Comparison of ENCODE assay signal across 24 cellular contexts in the genomic region with DNA sequence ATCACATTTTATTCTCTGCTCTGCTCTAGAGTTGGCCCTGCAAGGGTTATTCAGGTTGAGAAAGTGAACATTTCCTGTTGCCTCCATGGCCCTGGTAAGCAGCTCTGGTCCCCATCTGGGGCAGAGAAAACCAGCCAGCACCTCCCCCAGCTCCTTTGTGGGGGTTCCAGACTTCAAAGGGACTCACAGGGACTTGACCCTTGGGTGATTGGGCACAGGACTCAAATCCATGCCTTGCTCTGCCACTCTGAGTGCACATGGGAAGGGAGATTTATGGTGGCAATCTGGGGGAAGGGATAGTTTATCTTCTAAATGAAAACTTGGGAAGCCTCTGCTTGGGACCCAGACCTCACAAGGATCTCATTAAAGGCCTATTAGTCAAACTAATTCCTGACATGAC.
A peak's percentile ranks its signal among the peaks of the same experiment; 100 is the strongest.
DNase-seq lines count a peak whose midpoint lies in the region; TF ChIP-seq lines count a peak whose summit lies in the region.
"Had no signal": no experiment of that assay in that cellular context is flagged by ENCODE, and none has a peak within 500 bp of the region (broad histone marks: within the 10 kb centered on the region; RNA-seq: fewer than 3 reads in every experiment).

No MANE protein-coding gene starts in this region.

- no peaks in the 10 kb centered on the region for H3K27me3 Mint-ChIP-seq in MCF 10A (ENCODE audit: insufficient read depth, unreplicated experiment)
- peaks cover 8% of the 10 kb centered on the region for H3K27me3 Mint-ChIP-seq in osteocyte (ENCODE audit: unreplicated experiment)

- H3K4me1 Mint-ChIP-seq in MCF 10A (ENCODE audit: insufficient read depth, unreplicated experiment) (peaks cover 17% of the 10 kb centered on the region), osteocyte (ENCODE audit: unreplicated experiment) (peaks cover 9% of the 10 kb centered on the region)
- H3K4me1 Mint-ChIP-seq: stimulated activated naive B cell treated with anti-CD40 and anti-IgM and Interleukin-4, amounts not matched to agents 10 μg/mL and 1 μg/mL and 100 μg/mL, for 72 hours; T-cell had no signal

- H3K4me1 ChIP-seq in breast epithelium (no peaks in the 10 kb centered on the region), hepatocyte (ENCODE audit: insufficient read depth) (peaks cover 22% of the 10 kb centered on the region)
- H3K4me1 ChIP-seq: suprapubic skin, uterus had no signal

- no peaks in the 10 kb centered on the region for H3K79me2 ChIP-seq in hepatocyte
- H3K79me2 ChIP-seq: parathyroid adenoma had no signal

- H3K27ac Mint-ChIP-seq in MCF 10A (ENCODE audit: low read depth, unreplicated experiment) (peak overlapping the region; percentile 7), osteocyte (ENCODE audit: unreplicated experiment) (no peak overlapping the region)
- H3K27ac Mint-ChIP-seq: CD4-positive, alpha-beta T cell; stimulated activated naive B cell treated with anti-CD40 and anti-IgM and Interleukin-4, amounts not matched to agents 10 μg/mL and 1 μg/mL and 100 μg/mL, for 72 hours; T-cell had no signal

- no peak overlapping the region for H3K4me3 ChIP-seq in breast epithelium
- no peak overlapping the region for H3K4me3 ChIP-seq in hepatocyte
- H3K4me3 ChIP-seq: gastrocnemius medialis, mucosa of descending colon, suprapubic skin, uterus had no signal

- TF ChIP-seq CTCF in MCF 10A (IDR thresholded peaks at IDR 0.05; ENCODE audit: unreplicated experiment) (no peak), breast epithelium (IDR thresholded peaks at IDR 0.05) (no peak), hepatocyte (IDR thresholded peaks at IDR 0.05; ENCODE audit: poor library complexity) (no peak), osteocyte (IDR thresholded peaks at IDR 0.05) (no peak)

- no peaks in the 10 kb centered on the region for H4K20me1 ChIP-seq in hepatocyte (ENCODE audit: insufficient read depth, poor library complexity, severe bottlenecking)

- no peaks in the 10 kb centered on the region for H3K9me2 ChIP-seq in hepatocyte (replicated peaks; ENCODE audit: insufficient read depth)

- H3K27ac ChIP-seq in breast epithelium: no peak overlapping the region
- peak overlapping the region; percentile 73 for H3K27ac ChIP-seq in hepatocyte
- H3K27ac ChIP-seq: gastrocnemius medialis, suprapubic skin, uterus had no signal

- no peaks in the 10 kb centered on the region for H3K9me3 Mint-ChIP-seq in MCF 10A (ENCODE audit: unreplicated experiment)
- H3K9me3 Mint-ChIP-seq in osteocyte (ENCODE audit: unreplicated experiment): no peaks in the 10 kb centered on the region
- H3K9me3 Mint-ChIP-seq: CD4-positive, alpha-beta T cell; neural crest cell; stimulated activated naive B cell treated with anti-CD40 and anti-IgM and Interleukin-4, amounts not matched to agents 10 μg/mL and 1 μg/mL and 100 μg/mL, for 72 hours; T-cell had no signal

- BruUV-seq in MCF 10A (replicated peaks; lab: Mats Ljungman, UMichigan): no TSS peak

- H3K4me2 ChIP-seq in hepatocyte: no peak overlapping the region

- H3K36me3 ChIP-seq in breast epithelium (no peaks in the 10 kb centered on the region), hepatocyte (replicated peaks; ENCODE audit: insufficient read depth, low read depth) (no peaks in the 10 kb centered on the region)
- H3K36me3 ChIP-seq: gastrocnemius medialis, suprapubic skin, uterus had no signal

- H2AFZ ChIP-seq in hepatocyte: no peak overlapping the region
- H2AFZ ChIP-seq: parathyroid adenoma had no signal

- H3K27me3 ChIP-seq in breast epithelium: no peaks in the 10 kb centered on the region
- H3K27me3 ChIP-seq in hepatocyte: peaks cover 3% of the 10 kb centered on the region
- H3K27me3 ChIP-seq: gastrocnemius medialis, uterus had no signal

- H3K4me3 Mint-ChIP-seq in MCF 10A (ENCODE audit: unreplicated experiment): no peak overlapping the region
- no peak overlapping the region for H3K4me3 Mint-ChIP-seq in osteocyte (ENCODE audit: unreplicated experiment)
- H3K4me3 Mint-ChIP-seq: CD4-positive, alpha-beta T cell; neural crest cell; stimulated activated naive B cell treated with anti-CD40 and anti-IgM and Interleukin-4, amounts not matched to agents 10 μg/mL and 1 μg/mL and 100 μg/mL, for 72 hours; T-cell had no signal

- CTCF ChIA-PET in MCF 10A (lab: Yijun Ruan, JAX): interaction anchor here (1.4 kb wide), 1 partner anchor 60 kb away, joined by 5 read pairs; no protein-coding TSS in a partner anchor

- POLR2A ChIA-PET in MCF 10A (lab: Yijun Ruan, JAX): no interaction called here

- DNase-seq in MCF 10A (ENCODE audit: unreplicated experiment): no peak
- no peak for DNase-seq in breast epithelium (ENCODE audit: low spot score in 2 of 2)
- no peak for DNase-seq in hepatocyte (ENCODE audit: low spot score)
- DNase-seq in osteocyte (ENCODE audit: extremely low spot score, unreplicated experiment): peak; percentile 54
- DNase-seq in NCI-H2227 (lab: John Stamatoyannopoulos, UW; ENCODE audit: unreplicated experiment): no peak
- no peak for DNase-seq in activated CD8-positive, alpha-beta memory T cell treated with anti-CD3 and anti-CD28 coated beads, Interleukin-2, amount 50 U/mL, for 48 hours
- DNase-seq in superior temporal gyrus (ENCODE audit: extremely low spot score): no peak
- no peak for DNase-seq in D341Med (ENCODE audit: low spot score)
- DNase-seq: activated CD4-positive, CD25-positive, alpha-beta regulatory T cell; activated naive CD4-positive, alpha-beta T cell treated with anti-CD3 and anti-CD28 coated beads, Interleukin-2, amount 50 U/mL, for 16 hours; AML-193; CD4-positive, alpha-beta T cell; gastrocnemius medialis; NCI-H1048; NCI-H1930; right cardiac atrium; stimulated activated CD4-positive, alpha-beta T cell treated with anti-CD3 and anti-CD28 coated beads, Interleukin-15, amount 100 ng/mL, for 24 hours; stimulated activated naive B cell treated with anti-CD40 and anti-IgM and Interleukin-4, amounts not matched to agents 10 μg/mL and 1 μg/mL and 100 μg/mL, for 72 hours; uterus had no signal

- no peaks in the 10 kb centered on the region for H3K36me3 Mint-ChIP-seq in MCF 10A (ENCODE audit: insufficient read depth, unreplicated experiment)
- H3K36me3 Mint-ChIP-seq in osteocyte (ENCODE audit: unreplicated experiment): no peaks in the 10 kb centered on the region
- H3K36me3 Mint-ChIP-seq: stimulated activated naive B cell treated with anti-CD40 and anti-IgM and Interleukin-4, amounts not matched to agents 10 μg/mL and 1 μg/mL and 100 μg/mL, for 72 hours; T-cell had no signal

- H3K9me3 ChIP-seq in breast epithelium (no peaks in the 10 kb centered on the region), hepatocyte (ENCODE audit: low read depth) (no peaks in the 10 kb centered on the region)
- H3K9me3 ChIP-seq: gastrocnemius medialis, mucosa of descending colon, suprapubic skin, uterus had no signal

- intact Hi-C loops in MCF 10A (cut with micrococcal nuclease) (no loop called here), breast epithelium (cut with DNase I; ENCODE audit: low total_unique reads) (no loop called here)

- no peak for TF ChIP-seq POLR2A in breast epithelium (IDR thresholded peaks at IDR 0.05)
